ENCODE assay signal across 12 cellular contexts in the genomic region with DNA sequence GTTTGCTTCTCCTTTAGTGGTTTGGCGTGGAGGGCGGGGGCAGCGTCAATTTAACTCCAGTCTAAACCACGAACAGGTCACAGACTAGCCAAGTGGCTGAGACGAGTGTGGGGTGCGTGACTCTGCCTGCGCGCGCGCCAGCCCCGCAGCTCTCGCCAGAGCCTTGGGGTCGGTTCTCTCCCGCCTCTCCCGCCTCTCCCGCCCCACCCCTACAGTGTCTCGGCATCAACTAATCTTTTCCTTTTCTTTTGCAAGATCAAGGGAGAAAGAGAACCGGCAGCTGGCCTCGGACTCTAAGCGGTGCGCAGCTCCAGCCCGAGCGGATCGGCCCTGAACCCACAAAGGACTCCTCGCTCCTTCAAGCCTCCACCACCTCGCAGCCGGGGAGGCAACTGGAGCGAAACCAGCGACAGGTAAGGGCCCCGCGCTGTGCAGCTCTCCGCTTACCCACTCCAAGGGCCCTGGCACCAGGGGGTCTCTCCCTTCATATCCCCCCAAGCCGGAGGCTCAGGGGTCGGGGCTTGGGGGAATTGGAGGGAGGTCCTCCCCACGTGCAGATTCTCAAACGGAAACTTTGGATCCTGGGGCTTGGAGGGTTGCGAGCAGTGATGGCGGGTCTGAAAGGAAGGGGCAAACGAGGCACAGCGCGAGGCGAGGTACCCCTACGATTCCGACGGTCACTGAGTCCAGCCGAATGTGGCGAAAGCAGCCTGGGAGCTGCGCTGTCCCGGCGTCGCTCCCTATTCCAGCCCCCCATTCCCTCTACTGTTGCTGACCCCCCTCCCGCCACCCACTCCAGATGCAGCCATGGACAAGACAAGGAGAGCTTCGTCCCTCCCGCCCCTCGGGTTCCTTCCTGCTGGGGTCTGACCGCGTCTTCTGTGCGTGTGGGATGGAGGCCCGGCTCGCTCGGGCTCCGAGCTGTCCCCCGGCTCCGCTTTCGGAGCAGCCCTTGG. TPM values are rescaled to one million over a fixed set of nuclear protein-coding genes. Genes with fewer than 3 reads are reported as not detected.
DNase-seq lines count a peak whose midpoint lies in the region; ATAC-seq and TF ChIP-seq lines count a peak whose summit lies in the region.
"Had no signal": no experiment of that assay in that cellular context is flagged by ENCODE, and none has a peak within 500 bp of the region (broad histone marks: within the 10 kb centered on the region; RNA-seq: fewer than 3 reads in every experiment).

No MANE protein-coding gene starts in this region.

- TF ChIP-seq CTCF in brain microvascular endothelial cell (IDR thresholded peaks at IDR 0.05; ENCODE audit: low read depth, low read length, missing control alignments) = no peak
- TF ChIP-seq CTCF in smooth muscle cell (IDR thresholded peaks at IDR 0.05; ENCODE audit: borderline replicate concordance, insufficient read depth, poor library complexity, severe bottlenecking) = no peak

- in situ Hi-C loops in brain microvascular endothelial cell (cut with HindIII; ENCODE audit: low pct_ligation_motif_present, low sequenced_read_pairs) = no loop called here
- in situ Hi-C loops in ACHN (cut with HindIII; ENCODE audit: low pct_ligation_motif_present, low pct_unique_long_range_greater_than_20kb, low sequenced_read_pairs) = no loop called here

- peak overlapping the region; percentile 93 for H3K4me2 ChIP-seq in smooth muscle cell

- H3F3A ChIP-seq in smooth muscle cell (ENCODE audit: low read depth) = no peaks in the 10 kb centered on the region

- ATAC-seq in GM18861 (IDR thresholded peaks at IDR 0.05; ENCODE audit: unreplicated experiment) (no peak), HG02610 (IDR thresholded peaks at IDR 0.05; ENCODE audit: unreplicated experiment) (no peak)
- ATAC-seq: GM12878 had no signal

- H4K20me1 ChIP-seq in smooth muscle cell (ENCODE audit: low read depth) = no peaks in the 10 kb centered on the region

- H3K4me3 ChIP-seq in brain microvascular endothelial cell (ENCODE audit: low read depth, low read length) (peak overlapping the region; percentile 63), iPS-18c (ENCODE audit: insufficient read depth, low read depth, low read length) (peak overlapping the region; percentile 61), smooth muscle cell (peak overlapping the region; percentile 52)
- H3K4me3 ChIP-seq: GM12878, prostate gland had no signal

- H2AFZ ChIP-seq in smooth muscle cell (ENCODE audit: low read depth) = no peak overlapping the region

- H3K27ac ChIP-seq in brain microvascular endothelial cell = no peak overlapping the region
- H3K27ac ChIP-seq in smooth muscle cell (ENCODE audit: low read depth) = no peak overlapping the region
- H3K27ac ChIP-seq: prostate gland had no signal

- H3K79me2 ChIP-seq in smooth muscle cell (ENCODE audit: low read depth) = no peaks in the 10 kb centered on the region

- WGBS in smooth muscle cell (ENCODE audit: low lambda C conversion rate) = 4% methylated on average over 65 of the region's 65 CpGs

- DNase-seq in HCEC 1CT (peak; percentile 33), brain microvascular endothelial cell (no peak), smooth muscle cell (lab: John Stamatoyannopoulos, UW; ENCODE audit: unreplicated experiment) (no peak), ACHN (no peak), NCI-H187 treated with DMSO at 0.1 percent for 48 hours (lab: John Stamatoyannopoulos, UW) (no peak)
- DNase-seq: activated CD8-positive, alpha-beta memory T cell treated with anti-CD3 and anti-CD28 coated beads, Interleukin-2, amount 50 U/mL, for 4 hours; stimulated activated naive CD4-positive, alpha-beta T cell treated with Interleukin-2 at 50 U/mL for 16 hours had no signal

- H3K9me3 ChIP-seq in iPS-18c (ENCODE audit: control insufficient read depth, insufficient read depth, low read length) (peaks cover 2% of the 10 kb centered on the region), smooth muscle cell (replicated peaks; ENCODE audit: low read depth) (no peaks in the 10 kb centered on the region)
- H3K9me3 ChIP-seq: prostate gland had no signal

- peaks cover 24% of the 10 kb centered on the region for H3K4me1 ChIP-seq in smooth muscle cell (ENCODE audit: low read depth)

- no peak overlapping the region for H3K9ac ChIP-seq in smooth muscle cell (ENCODE audit: low read depth)

- H3K27me3 ChIP-seq in brain microvascular endothelial cell (replicated peaks) = peaks cover 39% of the 10 kb centered on the region
- H3K27me3 ChIP-seq in smooth muscle cell (ENCODE audit: low read depth) = peaks cover 91% of the 10 kb centered on the region

- H3K36me3 ChIP-seq in brain microvascular endothelial cell (replicated peaks) (no peaks in the 10 kb centered on the region), smooth muscle cell (ENCODE audit: low read depth) (no peaks in the 10 kb centered on the region)
- H3K36me3 ChIP-seq: prostate gland had no signal

RNA-seq across cellular contexts. Expression of gene CHRM2, which starts 0.8 kb away (rescaled TPM):
- total RNA-seq in smooth muscle cell = 3.0 and 3.4 TPM in 2 replicates
- polyA plus RNA-seq in smooth muscle cell = 0.33 and 0.40 TPM in 2 replicates
- polyA plus RNA-seq: GM12878 had no signal
